ENCODE assay signal across 2 cellular contexts in the genomic region with DNA sequence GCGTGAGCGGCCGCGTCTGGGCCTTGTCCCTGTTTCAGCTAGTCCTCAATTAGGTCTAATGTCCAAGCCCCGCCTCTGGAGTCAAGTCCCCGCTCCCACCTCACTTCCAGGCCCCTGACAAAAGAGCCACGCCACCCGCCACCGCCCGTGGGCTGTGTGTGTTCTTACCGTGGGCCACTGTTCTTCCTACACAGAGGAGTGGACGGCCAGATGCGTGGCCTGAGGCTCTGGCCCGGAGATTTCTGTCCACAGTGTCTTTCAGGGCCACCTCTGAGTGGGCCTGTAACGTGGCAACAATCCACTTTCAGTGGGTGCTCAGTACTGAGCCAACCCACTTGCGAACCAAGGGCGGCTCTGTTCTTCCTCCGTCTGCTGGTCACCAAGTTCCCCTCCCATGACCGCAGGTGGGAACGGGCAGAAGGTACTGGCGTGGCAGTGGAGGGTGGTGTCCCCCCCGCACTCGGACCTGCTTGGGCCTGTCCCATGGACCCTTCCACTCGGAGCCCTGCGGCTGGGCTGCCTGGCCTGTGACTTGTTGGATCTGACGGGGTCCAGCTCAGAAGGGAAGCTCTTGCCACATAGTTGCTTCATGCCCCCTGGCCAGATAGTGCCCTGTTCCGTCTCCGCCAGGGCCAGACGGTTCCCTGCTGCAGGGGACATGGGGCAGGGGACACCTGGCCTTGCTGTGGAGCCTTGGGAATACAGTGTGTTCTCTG.
TF ChIP-seq lines count a peak whose summit lies in the region.

No MANE protein-coding gene starts in this region.

TF ChIP-seq in HCT116, 20 proteins besides CTCF, POLR2A, EP300 and RAD21:
- no peak for TF ChIP-seq SRF (IDR thresholded peaks at IDR 0.05; ENCODE audit: low read depth)
- TF ChIP-seq, protein P1, sequence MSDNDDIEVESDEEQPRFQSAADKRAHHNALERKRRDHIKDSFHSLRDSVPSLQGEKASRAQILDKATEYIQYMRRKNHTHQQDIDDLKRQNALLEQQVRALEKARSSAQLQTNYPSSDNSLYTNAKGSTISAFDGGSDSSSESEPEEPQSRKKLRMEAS (IDR thresholded peaks at IDR 0.05): no peak
- TF ChIP-seq SP1 (IDR thresholded peaks at IDR 0.05; ENCODE audit: low read depth): no peak
- no peak for TF ChIP-seq SIN3A (IDR thresholded peaks at IDR 0.05; ENCODE audit: low read depth)
- no peak for TF ChIP-seq CBX3 (IDR thresholded peaks at IDR 0.05; ENCODE audit: low read depth)
- TF ChIP-seq EZH2 (IDR thresholded peaks at IDR 0.05): no peak
- TF ChIP-seq, protein P2, sequence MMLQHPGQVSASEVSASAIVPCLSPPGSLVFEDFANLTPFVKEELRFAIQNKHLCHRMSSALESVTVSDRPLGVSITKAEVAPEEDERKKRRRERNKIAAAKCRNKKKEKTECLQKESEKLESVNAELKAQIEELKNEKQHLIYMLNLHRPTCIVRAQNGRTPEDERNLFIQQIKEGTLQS (IDR thresholded peaks at IDR 0.05): no peak
- no peak for TF ChIP-seq ELF1 (IDR thresholded peaks at IDR 0.05; ENCODE audit: borderline replicate concordance, low read depth)
- TF ChIP-seq CEBPB (IDR thresholded peaks at IDR 0.05; ENCODE audit: low read depth): no peak
- no peak for TF ChIP-seq POLR2AphosphoS5 (IDR thresholded peaks at IDR 0.05; ENCODE audit: low read depth, low read length)
- no peak for TF ChIP-seq FOSL1 (IDR thresholded peaks at IDR 0.05; ENCODE audit: low read depth)
- TF ChIP-seq ZNF274 (IDR thresholded peaks at IDR 0.05; ENCODE audit: low read depth, low read length): no peak
- TF ChIP-seq, protein P3, sequence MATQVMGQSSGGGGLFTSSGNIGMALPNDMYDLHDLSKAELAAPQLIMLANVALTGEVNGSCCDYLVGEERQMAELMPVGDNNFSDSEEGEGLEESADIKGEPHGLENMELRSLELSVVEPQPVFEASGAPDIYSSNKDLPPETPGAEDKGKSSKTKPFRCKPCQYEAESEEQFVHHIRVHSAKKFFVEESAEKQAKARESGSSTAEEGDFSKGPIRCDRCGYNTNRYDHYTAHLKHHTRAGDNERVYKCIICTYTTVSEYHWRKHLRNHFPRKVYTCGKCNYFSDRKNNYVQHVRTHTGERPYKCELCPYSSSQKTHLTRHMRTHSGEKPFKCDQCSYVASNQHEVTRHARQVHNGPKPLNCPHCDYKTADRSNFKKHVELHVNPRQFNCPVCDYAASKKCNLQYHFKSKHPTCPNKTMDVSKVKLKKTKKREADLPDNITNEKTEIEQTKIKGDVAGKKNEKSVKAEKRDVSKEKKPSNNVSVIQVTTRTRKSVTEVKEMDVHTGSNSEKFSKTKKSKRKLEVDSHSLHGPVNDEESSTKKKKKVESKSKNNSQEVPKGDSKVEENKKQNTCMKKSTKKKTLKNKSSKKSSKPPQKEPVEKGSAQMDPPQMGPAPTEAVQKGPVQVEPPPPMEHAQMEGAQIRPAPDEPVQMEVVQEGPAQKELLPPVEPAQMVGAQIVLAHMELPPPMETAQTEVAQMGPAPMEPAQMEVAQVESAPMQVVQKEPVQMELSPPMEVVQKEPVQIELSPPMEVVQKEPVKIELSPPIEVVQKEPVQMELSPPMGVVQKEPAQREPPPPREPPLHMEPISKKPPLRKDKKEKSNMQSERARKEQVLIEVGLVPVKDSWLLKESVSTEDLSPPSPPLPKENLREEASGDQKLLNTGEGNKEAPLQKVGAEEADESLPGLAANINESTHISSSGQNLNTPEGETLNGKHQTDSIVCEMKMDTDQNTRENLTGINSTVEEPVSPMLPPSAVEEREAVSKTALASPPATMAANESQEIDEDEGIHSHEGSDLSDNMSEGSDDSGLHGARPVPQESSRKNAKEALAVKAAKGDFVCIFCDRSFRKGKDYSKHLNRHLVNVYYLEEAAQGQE (IDR thresholded peaks at IDR 0.05; ENCODE audit: low read depth): no peak
- no peak for TF ChIP-seq EGR1 (IDR thresholded peaks at IDR 0.05; ENCODE audit: low read depth)
- no peak for TF ChIP-seq TCF7L2 (IDR thresholded peaks at IDR 0.05; ENCODE audit: borderline replicate concordance, extremely low read depth, insufficient read depth, insufficient read length)
- no peak for TF ChIP-seq EZH2phosphoT487 (IDR thresholded peaks at IDR 0.05; ENCODE audit: borderline replicate concordance)
- TF ChIP-seq ZFX (IDR thresholded peaks at IDR 0.05): no peak

TF ChIP-seq in H1, 55 proteins besides CTCF, POLR2A, EP300 and RAD21:
- TF ChIP-seq TAF1 (IDR thresholded peaks at IDR 0.05; ENCODE audit: low read depth, low read length) (no peak), SIN3A (conservative IDR thresholded peaks at IDR 0.05 in 1 of 2, IDR thresholded peaks at IDR 0.05 in 1 of 2; ENCODE audit: low read depth in 1 of 2, low read length in 2 of 2) (no peak), SP1 (IDR thresholded peaks at IDR 0.05; ENCODE audit: low read depth, low read length) (no peak), EZH2 (IDR thresholded peaks at IDR 0.05; ENCODE audit: low read depth, low read length, severe bottlenecking) (no peak), KDM4A (IDR thresholded peaks at IDR 0.05; ENCODE audit: low read depth, low read length, severe bottlenecking) (no peak), CBX8 (IDR thresholded peaks at IDR 0.05; ENCODE audit: borderline replicate concordance, low read depth, low read length) (no peak), PHF8 (conservative IDR thresholded peaks at IDR 0.05; ENCODE audit: low read depth, low read length) (no peak), POLR2AphosphoS5 (IDR thresholded peaks at IDR 0.05; ENCODE audit: low read depth, low read length) (no peak), JUND (IDR thresholded peaks at IDR 0.05; ENCODE audit: low read length) (no peak), CHD2 (IDR thresholded peaks at IDR 0.05; ENCODE audit: low read length) (no peak), SIRT6 (IDR thresholded peaks at IDR 0.05; ENCODE audit: low read length) (no peak), RXRA (IDR thresholded peaks at IDR 0.05; ENCODE audit: insufficient read depth, low read depth, low read length) (no peak), GTF2F1 (IDR thresholded peaks at IDR 0.05; ENCODE audit: borderline replicate concordance, low read depth, low read length) (no peak), SUZ12 (IDR thresholded peaks at IDR 0.05; ENCODE audit: low read length) (no peak), SAP30 (IDR thresholded peaks at IDR 0.05; ENCODE audit: insufficient read depth, insufficient replicate concordance, low read length) (no peak)
- TF ChIP-seq, protein P4, sequence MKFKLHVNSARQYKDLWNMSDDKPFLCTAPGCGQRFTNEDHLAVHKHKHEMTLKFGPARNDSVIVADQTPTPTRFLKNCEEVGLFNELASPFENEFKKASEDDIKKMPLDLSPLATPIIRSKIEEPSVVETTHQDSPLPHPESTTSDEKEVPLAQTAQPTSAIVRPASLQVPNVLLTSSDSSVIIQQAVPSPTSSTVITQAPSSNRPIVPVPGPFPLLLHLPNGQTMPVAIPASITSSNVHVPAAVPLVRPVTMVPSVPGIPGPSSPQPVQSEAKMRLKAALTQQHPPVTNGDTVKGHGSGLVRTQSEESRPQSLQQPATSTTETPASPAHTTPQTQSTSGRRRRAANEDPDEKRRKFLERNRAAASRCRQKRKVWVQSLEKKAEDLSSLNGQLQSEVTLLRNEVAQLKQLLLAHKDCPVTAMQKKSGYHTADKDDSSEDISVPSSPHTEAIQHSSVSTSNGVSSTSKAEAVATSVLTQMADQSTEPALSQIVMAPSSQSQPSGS (IDR thresholded peaks at IDR 0.05; ENCODE audit: low read length): no peak
- TF ChIP-seq, protein P5, sequence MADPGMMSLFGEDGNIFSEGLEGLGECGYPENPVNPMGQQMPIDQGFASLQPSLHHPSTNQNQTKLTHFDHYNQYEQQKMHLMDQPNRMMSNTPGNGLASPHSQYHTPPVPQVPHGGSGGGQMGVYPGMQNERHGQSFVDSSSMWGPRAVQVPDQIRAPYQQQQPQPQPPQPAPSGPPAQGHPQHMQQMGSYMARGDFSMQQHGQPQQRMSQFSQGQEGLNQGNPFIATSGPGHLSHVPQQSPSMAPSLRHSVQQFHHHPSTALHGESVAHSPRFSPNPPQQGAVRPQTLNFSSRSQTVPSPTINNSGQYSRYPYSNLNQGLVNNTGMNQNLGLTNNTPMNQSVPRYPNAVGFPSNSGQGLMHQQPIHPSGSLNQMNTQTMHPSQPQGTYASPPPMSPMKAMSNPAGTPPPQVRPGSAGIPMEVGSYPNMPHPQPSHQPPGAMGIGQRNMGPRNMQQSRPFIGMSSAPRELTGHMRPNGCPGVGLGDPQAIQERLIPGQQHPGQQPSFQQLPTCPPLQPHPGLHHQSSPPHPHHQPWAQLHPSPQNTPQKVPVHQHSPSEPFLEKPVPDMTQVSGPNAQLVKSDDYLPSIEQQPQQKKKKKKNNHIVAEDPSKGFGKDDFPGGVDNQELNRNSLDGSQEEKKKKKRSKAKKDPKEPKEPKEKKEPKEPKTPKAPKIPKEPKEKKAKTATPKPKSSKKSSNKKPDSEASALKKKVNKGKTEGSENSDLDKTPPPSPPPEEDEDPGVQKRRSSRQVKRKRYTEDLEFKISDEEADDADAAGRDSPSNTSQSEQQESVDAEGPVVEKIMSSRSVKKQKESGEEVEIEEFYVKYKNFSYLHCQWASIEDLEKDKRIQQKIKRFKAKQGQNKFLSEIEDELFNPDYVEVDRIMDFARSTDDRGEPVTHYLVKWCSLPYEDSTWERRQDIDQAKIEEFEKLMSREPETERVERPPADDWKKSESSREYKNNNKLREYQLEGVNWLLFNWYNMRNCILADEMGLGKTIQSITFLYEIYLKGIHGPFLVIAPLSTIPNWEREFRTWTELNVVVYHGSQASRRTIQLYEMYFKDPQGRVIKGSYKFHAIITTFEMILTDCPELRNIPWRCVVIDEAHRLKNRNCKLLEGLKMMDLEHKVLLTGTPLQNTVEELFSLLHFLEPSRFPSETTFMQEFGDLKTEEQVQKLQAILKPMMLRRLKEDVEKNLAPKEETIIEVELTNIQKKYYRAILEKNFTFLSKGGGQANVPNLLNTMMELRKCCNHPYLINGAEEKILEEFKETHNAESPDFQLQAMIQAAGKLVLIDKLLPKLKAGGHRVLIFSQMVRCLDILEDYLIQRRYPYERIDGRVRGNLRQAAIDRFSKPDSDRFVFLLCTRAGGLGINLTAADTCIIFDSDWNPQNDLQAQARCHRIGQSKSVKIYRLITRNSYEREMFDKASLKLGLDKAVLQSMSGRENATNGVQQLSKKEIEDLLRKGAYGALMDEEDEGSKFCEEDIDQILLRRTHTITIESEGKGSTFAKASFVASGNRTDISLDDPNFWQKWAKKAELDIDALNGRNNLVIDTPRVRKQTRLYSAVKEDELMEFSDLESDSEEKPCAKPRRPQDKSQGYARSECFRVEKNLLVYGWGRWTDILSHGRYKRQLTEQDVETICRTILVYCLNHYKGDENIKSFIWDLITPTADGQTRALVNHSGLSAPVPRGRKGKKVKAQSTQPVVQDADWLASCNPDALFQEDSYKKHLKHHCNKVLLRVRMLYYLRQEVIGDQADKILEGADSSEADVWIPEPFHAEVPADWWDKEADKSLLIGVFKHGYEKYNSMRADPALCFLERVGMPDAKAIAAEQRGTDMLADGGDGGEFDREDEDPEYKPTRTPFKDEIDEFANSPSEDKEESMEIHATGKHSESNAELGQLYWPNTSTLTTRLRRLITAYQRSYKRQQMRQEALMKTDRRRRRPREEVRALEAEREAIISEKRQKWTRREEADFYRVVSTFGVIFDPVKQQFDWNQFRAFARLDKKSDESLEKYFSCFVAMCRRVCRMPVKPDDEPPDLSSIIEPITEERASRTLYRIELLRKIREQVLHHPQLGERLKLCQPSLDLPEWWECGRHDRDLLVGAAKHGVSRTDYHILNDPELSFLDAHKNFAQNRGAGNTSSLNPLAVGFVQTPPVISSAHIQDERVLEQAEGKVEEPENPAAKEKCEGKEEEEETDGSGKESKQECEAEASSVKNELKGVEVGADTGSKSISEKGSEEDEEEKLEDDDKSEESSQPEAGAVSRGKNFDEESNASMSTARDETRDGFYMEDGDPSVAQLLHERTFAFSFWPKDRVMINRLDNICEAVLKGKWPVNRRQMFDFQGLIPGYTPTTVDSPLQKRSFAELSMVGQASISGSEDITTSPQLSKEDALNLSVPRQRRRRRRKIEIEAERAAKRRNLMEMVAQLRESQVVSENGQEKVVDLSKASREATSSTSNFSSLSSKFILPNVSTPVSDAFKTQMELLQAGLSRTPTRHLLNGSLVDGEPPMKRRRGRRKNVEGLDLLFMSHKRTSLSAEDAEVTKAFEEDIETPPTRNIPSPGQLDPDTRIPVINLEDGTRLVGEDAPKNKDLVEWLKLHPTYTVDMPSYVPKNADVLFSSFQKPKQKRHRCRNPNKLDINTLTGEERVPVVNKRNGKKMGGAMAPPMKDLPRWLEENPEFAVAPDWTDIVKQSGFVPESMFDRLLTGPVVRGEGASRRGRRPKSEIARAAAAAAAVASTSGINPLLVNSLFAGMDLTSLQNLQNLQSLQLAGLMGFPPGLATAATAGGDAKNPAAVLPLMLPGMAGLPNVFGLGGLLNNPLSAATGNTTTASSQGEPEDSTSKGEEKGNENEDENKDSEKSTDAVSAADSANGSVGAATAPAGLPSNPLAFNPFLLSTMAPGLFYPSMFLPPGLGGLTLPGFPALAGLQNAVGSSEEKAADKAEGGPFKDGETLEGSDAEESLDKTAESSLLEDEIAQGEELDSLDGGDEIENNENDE (IDR thresholded peaks at IDR 0.05; ENCODE audit: insufficient replicate concordance, low read length): no peak
- TF ChIP-seq, protein P2 (IDR thresholded peaks at IDR 0.05; ENCODE audit: insufficient read depth, low read depth, low read length): no peak
